1 cellular context compared by ENCODE assay signal in the genomic region with DNA sequence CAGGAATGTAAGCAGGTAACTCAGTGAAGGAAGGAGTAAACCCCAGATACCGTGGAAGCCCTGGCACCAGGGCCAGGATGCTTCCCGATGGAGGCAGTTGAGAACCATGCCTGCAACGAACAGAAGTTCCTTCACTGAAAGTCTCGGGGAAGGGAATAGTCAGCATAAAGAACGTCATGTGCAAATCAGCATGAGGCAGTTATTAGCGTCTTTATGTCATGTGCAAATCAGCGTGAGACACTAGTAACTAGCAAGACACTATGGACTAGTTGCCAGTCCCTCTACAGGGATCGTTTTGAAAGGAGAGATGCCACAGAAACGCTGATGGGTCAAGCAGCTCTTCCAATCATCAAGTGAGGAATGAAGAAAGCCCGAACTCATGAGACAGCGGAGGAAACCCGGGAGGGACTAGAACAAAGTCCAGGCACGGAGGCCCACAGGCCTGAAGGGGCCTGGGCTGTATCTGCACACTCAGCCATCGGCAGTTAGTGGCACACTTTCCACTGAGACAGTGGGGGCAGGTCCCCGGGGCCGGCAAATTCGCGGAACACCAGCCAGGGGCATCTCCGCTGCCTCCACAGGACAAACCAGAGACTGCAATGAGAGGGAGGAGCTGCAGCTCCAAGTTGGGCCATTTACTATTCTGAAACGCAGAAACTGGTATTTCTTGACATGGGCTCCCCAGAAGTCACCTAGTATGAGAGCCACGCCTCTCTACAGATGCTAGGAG.
TF ChIP-seq lines count a peak whose summit lies in the region.

No MANE protein-coding gene starts in this region.

TF ChIP-seq in HCT116, 20 proteins besides CTCF, POLR2A, EP300 and RAD21 (continued from another document):
- TF ChIP-seq, protein P1, sequence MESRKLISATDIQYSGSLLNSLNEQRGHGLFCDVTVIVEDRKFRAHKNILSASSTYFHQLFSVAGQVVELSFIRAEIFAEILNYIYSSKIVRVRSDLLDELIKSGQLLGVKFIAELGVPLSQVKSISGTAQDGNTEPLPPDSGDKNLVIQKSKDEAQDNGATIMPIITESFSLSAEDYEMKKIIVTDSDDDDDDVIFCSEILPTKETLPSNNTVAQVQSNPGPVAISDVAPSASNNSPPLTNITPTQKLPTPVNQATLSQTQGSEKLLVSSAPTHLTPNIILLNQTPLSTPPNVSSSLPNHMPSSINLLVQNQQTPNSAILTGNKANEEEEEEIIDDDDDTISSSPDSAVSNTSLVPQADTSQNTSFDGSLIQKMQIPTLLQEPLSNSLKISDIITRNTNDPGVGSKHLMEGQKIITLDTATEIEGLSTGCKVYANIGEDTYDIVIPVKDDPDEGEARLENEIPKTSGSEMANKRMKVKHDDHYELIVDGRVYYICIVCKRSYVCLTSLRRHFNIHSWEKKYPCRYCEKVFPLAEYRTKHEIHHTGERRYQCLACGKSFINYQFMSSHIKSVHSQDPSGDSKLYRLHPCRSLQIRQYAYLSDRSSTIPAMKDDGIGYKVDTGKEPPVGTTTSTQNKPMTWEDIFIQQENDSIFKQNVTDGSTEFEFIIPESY (IDR thresholded peaks at IDR 0.05; ENCODE audit: extremely low read depth, insufficient replicate concordance, low read length): no peak
- no peak for TF ChIP-seq JUND (IDR thresholded peaks at IDR 0.05)
- no peak for TF ChIP-seq POLR2AphosphoS5 (IDR thresholded peaks at IDR 0.05; ENCODE audit: low read depth, low read length)
- TF ChIP-seq EGR1 (IDR thresholded peaks at IDR 0.05; ENCODE audit: low read depth): no peak
- TF ChIP-seq, protein P2, sequence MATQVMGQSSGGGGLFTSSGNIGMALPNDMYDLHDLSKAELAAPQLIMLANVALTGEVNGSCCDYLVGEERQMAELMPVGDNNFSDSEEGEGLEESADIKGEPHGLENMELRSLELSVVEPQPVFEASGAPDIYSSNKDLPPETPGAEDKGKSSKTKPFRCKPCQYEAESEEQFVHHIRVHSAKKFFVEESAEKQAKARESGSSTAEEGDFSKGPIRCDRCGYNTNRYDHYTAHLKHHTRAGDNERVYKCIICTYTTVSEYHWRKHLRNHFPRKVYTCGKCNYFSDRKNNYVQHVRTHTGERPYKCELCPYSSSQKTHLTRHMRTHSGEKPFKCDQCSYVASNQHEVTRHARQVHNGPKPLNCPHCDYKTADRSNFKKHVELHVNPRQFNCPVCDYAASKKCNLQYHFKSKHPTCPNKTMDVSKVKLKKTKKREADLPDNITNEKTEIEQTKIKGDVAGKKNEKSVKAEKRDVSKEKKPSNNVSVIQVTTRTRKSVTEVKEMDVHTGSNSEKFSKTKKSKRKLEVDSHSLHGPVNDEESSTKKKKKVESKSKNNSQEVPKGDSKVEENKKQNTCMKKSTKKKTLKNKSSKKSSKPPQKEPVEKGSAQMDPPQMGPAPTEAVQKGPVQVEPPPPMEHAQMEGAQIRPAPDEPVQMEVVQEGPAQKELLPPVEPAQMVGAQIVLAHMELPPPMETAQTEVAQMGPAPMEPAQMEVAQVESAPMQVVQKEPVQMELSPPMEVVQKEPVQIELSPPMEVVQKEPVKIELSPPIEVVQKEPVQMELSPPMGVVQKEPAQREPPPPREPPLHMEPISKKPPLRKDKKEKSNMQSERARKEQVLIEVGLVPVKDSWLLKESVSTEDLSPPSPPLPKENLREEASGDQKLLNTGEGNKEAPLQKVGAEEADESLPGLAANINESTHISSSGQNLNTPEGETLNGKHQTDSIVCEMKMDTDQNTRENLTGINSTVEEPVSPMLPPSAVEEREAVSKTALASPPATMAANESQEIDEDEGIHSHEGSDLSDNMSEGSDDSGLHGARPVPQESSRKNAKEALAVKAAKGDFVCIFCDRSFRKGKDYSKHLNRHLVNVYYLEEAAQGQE (IDR thresholded peaks at IDR 0.05; ENCODE audit: low read depth): no peak
- TF ChIP-seq SIN3A (IDR thresholded peaks at IDR 0.05; ENCODE audit: low read depth): no peak
- TF ChIP-seq ATF3 (IDR thresholded peaks at IDR 0.05): no peak
- TF ChIP-seq CEBPB (IDR thresholded peaks at IDR 0.05; ENCODE audit: low read depth): no peak
- TF ChIP-seq ELF1 (IDR thresholded peaks at IDR 0.05; ENCODE audit: borderline replicate concordance, low read depth): no peak
- no peak for TF ChIP-seq FOSL1 (IDR thresholded peaks at IDR 0.05; ENCODE audit: low read depth)
- no peak for TF ChIP-seq EZH2 (IDR thresholded peaks at IDR 0.05)
- no peak for TF ChIP-seq TCF7L2 (IDR thresholded peaks at IDR 0.05; ENCODE audit: borderline replicate concordance, extremely low read depth, insufficient read depth, insufficient read length)
- TF ChIP-seq MAX (IDR thresholded peaks at IDR 0.05): no peak
- no peak for TF ChIP-seq SP1 (IDR thresholded peaks at IDR 0.05; ENCODE audit: low read depth)
- no peak for TF ChIP-seq YY1 (IDR thresholded peaks at IDR 0.05; ENCODE audit: extremely low read depth, insufficient replicate concordance, low read depth, low read length)
